Comparison of ENCODE assay signal across 16 cellular contexts in the genomic region with DNA sequence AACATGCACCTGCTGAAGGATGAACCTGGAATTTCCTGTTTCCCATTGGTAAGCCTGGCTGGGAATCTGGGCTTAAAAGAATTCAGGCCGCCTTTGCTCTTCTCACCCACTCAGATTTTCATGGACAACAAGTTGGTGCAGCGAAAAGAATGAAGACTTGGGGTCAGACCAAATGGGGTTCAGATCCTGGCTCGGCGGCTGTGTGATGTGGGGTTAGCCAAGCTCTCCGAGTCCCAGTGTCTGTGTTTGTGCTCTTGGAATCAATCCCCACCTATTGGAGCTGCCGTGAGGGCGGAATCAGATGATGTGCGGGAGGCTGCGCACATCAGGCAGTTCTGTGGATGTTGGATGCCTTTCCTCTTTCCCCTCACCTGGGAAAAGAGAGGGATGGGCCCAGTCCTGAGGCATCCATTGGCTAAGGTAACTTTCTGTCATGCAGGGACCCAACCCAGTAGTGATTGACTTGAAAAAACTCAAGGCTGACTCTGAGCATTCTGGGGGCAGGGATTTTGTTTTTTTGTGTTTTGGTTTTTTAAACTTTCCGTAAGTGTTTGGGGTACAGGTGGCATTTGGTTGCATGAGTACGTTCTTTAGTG.
"Had no signal": no experiment of that assay in that cellular context is flagged by ENCODE, and none has a peak within 500 bp of the region (broad histone marks: within the 10 kb centered on the region; RNA-seq: fewer than 3 reads in every experiment).

No MANE protein-coding gene starts in this region.

- H3K27ac ChIP-seq: right atrium auricular region had no signal

- H3K4me2 ChIP-seq: hepatocyte had no signal

- H3K36me3 ChIP-seq: esophagus squamous epithelium, right atrium auricular region, sigmoid colon had no signal

- H3K4me1 ChIP-seq: esophagus squamous epithelium, right atrium auricular region, sigmoid colon had no signal

- DNase-seq: esophagus squamous epithelium; head of caudate nucleus; kidney; left colon; left ventricle myocardium superior; mammary epithelial cell; naive thymus-derived CD8-positive, alpha-beta T cell; stimulated activated CD4-positive, alpha-beta T cell treated with anti-CD3 and anti-CD28 coated beads, Interleukin-2, amount 100 ng/mL, for 24 hours; stimulated activated CD4-positive, alpha-beta T cell treated with anti-CD3 and anti-CD28 coated beads, Interleukin-4, amount 100 ng/mL, for 4 hours; stimulated activated naive B cell treated with anti-CD40 and anti-IgM and Interleukin-4, amounts not matched to agents 10 μg/mL and 1 μg/mL and 100 μg/mL, for 72 hours; stimulated activated naive CD8-positive, alpha-beta T cell treated with anti-CD3 and anti-CD28 coated beads, Interleukin-15, amount 100 ng/mL, for 72 hours had no signal

- FAIRE-seq: kidney had no signal

- H3K79me2 ChIP-seq: hepatocyte had no signal

- ATAC-seq: left colon; naive thymus-derived CD8-positive, alpha-beta T cell; stimulated activated naive B cell treated with anti-CD40 and anti-IgM and Interleukin-4, amounts not matched to agents 10 μg/mL and 1 μg/mL and 100 μg/mL, for 72 hours; stimulated activated naive CD8-positive, alpha-beta T cell treated with anti-CD3 and anti-CD28 coated beads, Interleukin-15, amount 100 ng/mL, for 72 hours had no signal

- H3K27me3 ChIP-seq: esophagus squamous epithelium, hepatocyte, right atrium auricular region, sigmoid colon had no signal

- H3K9me3 ChIP-seq: esophagus squamous epithelium, mucosa of descending colon, right atrium auricular region, sigmoid colon had no signal

- H3K4me3 ChIP-seq: esophagus squamous epithelium, hepatocyte, mucosa of descending colon, right atrium auricular region, sigmoid colon, skin epidermis had no signal

- H2AFZ ChIP-seq: hepatocyte had no signal
